ENCODE assay signal across 7 cellular contexts in genomic region chr2:218570850-218571249, GRCh38. TPM values are rescaled to one million over a fixed set of nuclear protein-coding genes. Genes with fewer than 3 reads are reported as not detected.
DNase-seq lines count a peak whose midpoint lies in the region; ATAC-seq and TF ChIP-seq lines count a peak whose summit lies in the region.

No MANE protein-coding gene starts in this region.

- no peaks in the 10 kb centered on the region for H3F3A ChIP-seq in GM23338 (replicated peaks; ENCODE audit: low read depth)

- H3K36me3 ChIP-seq in GM23338 (ENCODE audit: insufficient read depth) = peaks cover 26% of the 10 kb centered on the region
- H3K36me3 ChIP-seq in Panc1 (ENCODE audit: control insufficient read depth, insufficient read depth, low read length) = peaks cover 11% of the 10 kb centered on the region
- H3K36me3 ChIP-seq in endocrine pancreas (ENCODE audit: control insufficient read depth, insufficient read depth, low read length) = no peaks in the 10 kb centered on the region
- peaks cover 0 to 25% (median 5%) of the 10 kb centered on the region in 4 donors for H3K36me3 ChIP-seq in sigmoid colon
- peaks cover 0 to 29% (median 15%) of the 10 kb centered on the region in 4 donors for H3K36me3 ChIP-seq in upper lobe of left lung

- BruUV-seq in Panc1 (replicated peaks; lab: Mats Ljungman, UMichigan) = no TSS peak

- no peaks in the 10 kb centered on the region for H3K9me2 ChIP-seq in GM23338 (ENCODE audit: insufficient read depth)

- DNase-seq in GM23338 (ENCODE audit: low spot score) (no peak), Panc1 (ENCODE audit: low read depth, low spot score) (no peak), sigmoid colon (no peak), NCI-H1092 treated with DMSO at 0.1 percent for 48 hours (lab: John Stamatoyannopoulos, UW) (no peak), upper lobe of left lung (no peak)

- no peak overlapping the region for H2AFZ ChIP-seq in GM23338

- H3K4me3 ChIP-seq in GM23338 = peak overlapping the region; percentile 76
- H3K4me3 ChIP-seq in Panc1 (ENCODE audit: low read depth in 2 of 2, low read length in 2 of 2) = peak overlapping the region; percentile 95
- H3K4me3 ChIP-seq in endocrine pancreas (ENCODE audit: control insufficient read depth, insufficient read depth, low read length) = peak overlapping the region; percentile 91
- H3K4me3 ChIP-seq in sigmoid colon = no peak overlapping the region
- H3K4me3 ChIP-seq in upper lobe of left lung = peak overlapping the region in 1 of 4 donors; percentile 85

- H3K36me3 Mint-ChIP-seq in GM23338 (ENCODE audit: low read depth) = peaks cover 50% of the 10 kb centered on the region

- TF ChIP-seq POLR2A in sigmoid colon (IDR thresholded peaks at IDR 0.05) (no peak), upper lobe of left lung (IDR thresholded peaks at IDR 0.05) (no peak)

- intact Hi-C loops in Panc1 (cut with micrococcal nuclease; ENCODE audit: unreplicated experiment) = no loop called here
- intact Hi-C loops in sigmoid colon (cut with DNase I) = loop anchor here (5.0 kb wide), 1 partner anchor 36 kb away; the partner anchor contains the start of gene PLCD4

- H3K9ac ChIP-seq in endocrine pancreas (ENCODE audit: control insufficient read depth, insufficient read depth, low read length) = no peak overlapping the region

- H3K9me3 ChIP-seq in Panc1 (ENCODE audit: control insufficient read depth, insufficient read depth, low read depth, low read length) (no peaks in the 10 kb centered on the region), endocrine pancreas (ENCODE audit: control insufficient read depth, low read length) (no peaks in the 10 kb centered on the region), sigmoid colon (no peaks in the 10 kb centered on the region), upper lobe of left lung (no peaks in the 10 kb centered on the region)

- H3K79me2 ChIP-seq in GM23338 (replicated peaks; ENCODE audit: insufficient read depth) = peaks cover 88% of the 10 kb centered on the region

- H3K4me2 ChIP-seq in GM23338 = peak overlapping the region; percentile 83

- no peak for ATAC-seq in GM23338
- ATAC-seq in Panc1 = no peak
- no peak for ATAC-seq in HG03097 (IDR thresholded peaks at IDR 0.05; ENCODE audit: low FRiP score, unreplicated experiment)
- ATAC-seq in upper lobe of left lung (ENCODE audit: low FRiP score in 2 of 2) = no peak

- no peaks in the 10 kb centered on the region; the same call in 2 of the 3 replicates for H3K9me3 Mint-ChIP-seq in GM23338

- peaks cover 28% of the 10 kb centered on the region for H3K4me1 Mint-ChIP-seq in GM23338

- peaks cover 44% of the 10 kb centered on the region for H4K20me1 ChIP-seq in GM23338 (replicated peaks; ENCODE audit: insufficient read depth)

- TF ChIP-seq EP300 in sigmoid colon (IDR thresholded peaks at IDR 0.05) (no peak), upper lobe of left lung (IDR thresholded peaks at IDR 0.05) (no peak)

- H3K4me1 ChIP-seq in GM23338 (ENCODE audit: insufficient read depth) (peaks cover 21% of the 10 kb centered on the region), Panc1 (ENCODE audit: control insufficient read depth, insufficient read depth, low read length) (peaks cover 18% of the 10 kb centered on the region), endocrine pancreas (ENCODE audit: control insufficient read depth, insufficient read depth, low read length) (peaks cover 29% of the 10 kb centered on the region), sigmoid colon (peaks cover 0 to 40% (median 36%) of the 10 kb centered on the region in 4 donors), upper lobe of left lung (peaks cover 31 to 35% (median 32%) of the 10 kb centered on the region in 4 donors)

- CTCF ChIA-PET in Panc1 (lab: Charles Lee) = no interaction called here

- 38 to 45% methylated on average over 6 of the region's 6 CpGs for WGBS in sigmoid colon, 2 donors
- 22 to 25% methylated on average over 6 of the region's 6 CpGs for WGBS in upper lobe of left lung, 2 donors

- no peak for TF ChIP-seq CTCF in GM23338 (conservative IDR thresholded peaks at IDR 0.05; ENCODE audit: low read depth in 2 of 2)
- TF ChIP-seq CTCF in Panc1 (IDR thresholded peaks at IDR 0.05) = no peak
- TF ChIP-seq CTCF in sigmoid colon (IDR thresholded peaks at IDR 0.05) = no peak
- no peak for TF ChIP-seq CTCF in upper lobe of left lung (IDR thresholded peaks at IDR 0.05)

- H3K27me3 Mint-ChIP-seq in GM23338 (ENCODE audit: insufficient read depth, low read depth, poor library complexity) = peaks cover 10% of the 10 kb centered on the region

- peak overlapping the region; percentile 95 for H3K4me3 Mint-ChIP-seq in GM23338

- H3K27ac Mint-ChIP-seq in GM23338 = no peak overlapping the region

- POLR2A ChIA-PET in Panc1 (lab: Charles Lee) = no interaction called here

- in situ Hi-C loops in Panc1 (cut with HindIII; ENCODE audit: low pct_unique_long_range_greater_than_20kb, low sequenced_read_pairs) = no loop called here

- no peak overlapping the region for H3K27ac ChIP-seq in GM23338 (ENCODE audit: low read depth)
- H3K27ac ChIP-seq in Panc1 (ENCODE audit: low read length) = peak overlapping the region; percentile 97
- peak overlapping the region; percentile 91 to 96 (median 94) for H3K27ac ChIP-seq in sigmoid colon
- H3K27ac ChIP-seq in upper lobe of left lung = peak overlapping the region in 2 of 4 donors; percentile 9 to 95

- H3K27me3 ChIP-seq in GM23338 (ENCODE audit: insufficient read depth) (no peaks in the 10 kb centered on the region), Panc1 (ENCODE audit: control insufficient read depth, insufficient read depth, low read length) (no peaks in the 10 kb centered on the region), endocrine pancreas (ENCODE audit: control insufficient read depth, insufficient read depth, low read length) (no peaks in the 10 kb centered on the region), sigmoid colon (no peaks in the 10 kb centered on the region), upper lobe of left lung (no peaks in the 10 kb centered on the region)

TF ChIP-seq in GM23338, 12 proteins besides CTCF, POLR2A, EP300 and RAD21 (continues in another document):
- no peak for TF ChIP-seq STAT1 (IDR thresholded peaks at IDR 0.05; ENCODE audit: unreplicated experiment)
- no peak for TF ChIP-seq JUNB (IDR thresholded peaks at IDR 0.05; ENCODE audit: unreplicated experiment)
- TF ChIP-seq ZNF114 (CRISPR knock-in tag; IDR thresholded peaks at IDR 0.05) = no peak

RNA-seq across cellular contexts. Expression of gene CNOT9, which starts 2.2 kb away (rescaled TPM):
- 93.9 and 132 TPM in 2 replicates for total RNA-seq in GM23338 (2014; rRNA removed; shearing (Covaris generic))
- polyA plus RNA-seq in GM23338 (2016; fragmentation: Nextera tagmentation; extraction: Ambion mirVana) (51.8 and 55.3 TPM in 2 replicates), sigmoid colon (10 to 100 TPM in 1 of 3 donors, 1 to 10 TPM in 2; 9.6 to 23.8 (median 9.7) TPM)
- total RNA-seq in Panc1 (2021; ENCODE audit: unreplicated experiment) (73.0 TPM), sigmoid colon (10 to 100 TPM; 25.0 to 36.2 (median 28.5) TPM), upper lobe of left lung (10 to 100 TPM; 24.2 to 51.3 (median 35.9) TPM)
- polyA plus RNA-seq in Panc1 (2012; ENCODE audit: insufficient read length) = 46.5 TPM

RNA-seq across cellular contexts. Expression of gene USP37, which starts 2.7 kb away (rescaled TPM):
- 18.7 and 21.0 TPM in 2 replicates for total RNA-seq in GM23338 (2014; rRNA removed; shearing (Covaris generic))
- polyA plus RNA-seq in GM23338 (2016; fragmentation: Nextera tagmentation; extraction: Ambion mirVana) (7.4 and 8.2 TPM in 2 replicates), sigmoid colon (1 to 10 TPM; 1.8 to 6.0 (median 3.6) TPM)
- total RNA-seq in Panc1 (2021; ENCODE audit: unreplicated experiment) (19.2 TPM), sigmoid colon (10 to 100 TPM in 2 of 4 donors, 1 to 10 TPM in 2; 6.6 to 11.4 (median 10.5) TPM), upper lobe of left lung (10 to 100 TPM in 4 of 6 donors, 1 to 10 TPM in 2; 9.0 to 31.4 (median 13.1) TPM)
- 3.2 TPM for polyA plus RNA-seq in Panc1 (2012; ENCODE audit: insufficient read length)

RNA-seq across cellular contexts. Expression of gene PLCD4, which starts 36.8 kb away (rescaled TPM):
- total RNA-seq in GM23338 (2014; rRNA removed; shearing (Covaris generic)) = 0.80 TPM in 1 of 2 replicates, not detected in the other
- polyA plus RNA-seq in GM23338 (2016; fragmentation: Nextera tagmentation; extraction: Ambion mirVana) (1.3 and 1.7 TPM in 2 replicates), sigmoid colon (under 1 TPM in 1 of 3 donors, not detected in 2; 0.64 TPM)
- total RNA-seq in Panc1 (2021; ENCODE audit: unreplicated experiment) (12.9 TPM), sigmoid colon (10 to 100 TPM; 10.9 to 42.4 (median 30.4) TPM), upper lobe of left lung (under 1 TPM in 4 of 6 donors, not detected in 2; 0.30 to 0.98 (median 0.37) TPM)
- 11.8 TPM for polyA plus RNA-seq in Panc1 (2012; ENCODE audit: insufficient read length)

Comparison
In these comparisons a context has a peak if more than half of its experiments do, and no peak if none do; other contexts are left out.
1. H3K4me3 ChIP-seq: peak in GM23338 (single experiment), Panc1 (2 of 2) and endocrine pancreas (single experiment); none in sigmoid colon (0 of 4).